ENCODE assay signal across 26 cellular contexts in genomic region chr14:75206190-75206589, GRCh38. TPM values are rescaled to one million over a fixed set of nuclear protein-coding genes. Genes with fewer than 3 reads are reported as not detected.
DNase-seq lines count a peak whose midpoint lies in the region; ATAC-seq and TF ChIP-seq lines count a peak whose summit lies in the region.
"Had no signal": no experiment of that assay in that cellular context is flagged by ENCODE, and none has a peak within 500 bp of the region (broad histone marks: within the 10 kb centered on the region; RNA-seq: fewer than 3 reads in every experiment).

No MANE protein-coding gene starts in this region.

- TF ChIP-seq CTCF in C4-2B (conservative IDR thresholded peaks at IDR 0.05), result no peak
- TF ChIP-seq CTCF in activated CD8-positive, alpha-beta T cell treated with anti-CD3 and anti-CD28 coated beads for 36 hours (IDR thresholded peaks at IDR 0.05), result no peak

- no peaks in the 10 kb centered on the region for H3K36me3 Mint-ChIP-seq in activated CD8-positive, alpha-beta T cell treated with anti-CD3 and anti-CD28 coated beads for 36 hours (ENCODE audit: low read depth)
- H3K36me3 Mint-ChIP-seq: activated CD4-positive, alpha-beta memory T cell treated with anti-CD3 and anti-CD28 coated beads for 36 hours; brain; mesothelial cell of epicardium; naive thymus-derived CD8-positive, alpha-beta T cell had no signal

- CTCF ChIA-PET in activated CD8-positive, alpha-beta T cell treated with anti-CD3 and anti-CD28 coated beads for 36 hours (lab: Charles Lee), result no interaction called here

- peak overlapping the region; percentile 67 for H3K27ac Mint-ChIP-seq in activated CD8-positive, alpha-beta T cell treated with anti-CD3 and anti-CD28 coated beads for 36 hours
- H3K27ac Mint-ChIP-seq: brain, mesothelial cell of epicardium had no signal

- no peak for ATAC-seq in activated CD8-positive, alpha-beta T cell treated with anti-CD3 and anti-CD28 coated beads for 36 hours
- peak; percentile 42 for ATAC-seq in left colon
- ATAC-seq: naive thymus-derived CD8-positive, alpha-beta T cell had no signal

- no peak overlapping the region for H3K27ac ChIP-seq in ACC112 (ENCODE audit: low read depth, low read length)
- H3K27ac ChIP-seq in C4-2B, result peak overlapping the region; percentile 22; the same call in 1 of the 2 replicates
- H3K27ac ChIP-seq: ovary, WERI-Rb-1 had no signal

- H3K27me3 Mint-ChIP-seq in activated CD8-positive, alpha-beta T cell treated with anti-CD3 and anti-CD28 coated beads for 36 hours, result no peaks in the 10 kb centered on the region
- H3K27me3 Mint-ChIP-seq: activated CD4-positive, alpha-beta memory T cell treated with anti-CD3 and anti-CD28 coated beads for 36 hours; naive thymus-derived CD8-positive, alpha-beta T cell had no signal

- no peak for DNase-seq in activated CD8-positive, alpha-beta T cell treated with anti-CD3 and anti-CD28 coated beads for 36 hours
- no peak for DNase-seq in left colon
- no peak for DNase-seq in nucleus accumbens (lab: John Stamatoyannopoulos, UW)
- no peak for DNase-seq in NCI-H2107 (lab: John Stamatoyannopoulos, UW)
- no peak for DNase-seq in NCI-H1105 treated with DMSO at 0.1 percent for 48 hours (lab: John Stamatoyannopoulos, UW)
- DNase-seq: effector CD4-positive, alpha-beta T cell; foreskin melanocyte; left lung; MM.1S; naive thymus-derived CD8-positive, alpha-beta T cell; NCI-H1417 treated with DMSO at 0.1 percent for 48 hours; NCI-H2081 treated with DMSO at 0.1 percent for 48 hours; NCI-H446; ovary; RPMI8226; SK-N-SH; stimulated activated naive CD4-positive, alpha-beta T cell; WERI-Rb-1 had no signal

- POLR2A ChIA-PET in activated CD8-positive, alpha-beta T cell treated with anti-CD3 and anti-CD28 coated beads for 36 hours (lab: Charles Lee), result interaction anchor here (1.1 to 1.5 kb wide), 2 partner anchors 10 to 41 kb away, joined by 3 read pairs; no protein-coding TSS in a partner anchor

- H3K9me3 Mint-ChIP-seq in activated CD8-positive, alpha-beta T cell treated with anti-CD3 and anti-CD28 coated beads for 36 hours, result no peaks in the 10 kb centered on the region
- H3K9me3 Mint-ChIP-seq: activated CD4-positive, alpha-beta memory T cell treated with anti-CD3 and anti-CD28 coated beads for 36 hours; naive thymus-derived CD8-positive, alpha-beta T cell; T-helper 2 cell treated with Interferon-gamma antibody and Interleukin-4, amounts not matched to agents 5 μg/mL and 100 μg/mL, for 36 hours had no signal

- no peaks in the 10 kb centered on the region for H3K36me3 ChIP-seq in ACC112 (ENCODE audit: insufficient read depth, low read length)
- H3K36me3 ChIP-seq: left lung, ovary, spleen, tibial nerve, WERI-Rb-1 had no signal

- intact Hi-C loops in activated CD8-positive, alpha-beta T cell treated with anti-CD3 and anti-CD28 coated beads for 36 hours (cut with micrococcal nuclease), result no loop called here
- intact Hi-C loops in left colon (cut with DNase I, micrococcal nuclease), result no loop called here

- peak overlapping the region; percentile 62 for H2AFZ ChIP-seq in ACC112 (ENCODE audit: low read length, unreplicated experiment)

- H3K79me2 ChIP-seq in ACC112 (ENCODE audit: control insufficient read depth, insufficient read depth, low read length, unreplicated experiment), result no peaks in the 10 kb centered on the region

- peaks cover 20% of the 10 kb centered on the region for H3K4me1 Mint-ChIP-seq in activated CD8-positive, alpha-beta T cell treated with anti-CD3 and anti-CD28 coated beads for 36 hours (ENCODE audit: low read depth)
- H3K4me1 Mint-ChIP-seq: brain had no signal

- no peak overlapping the region for H3K4me3 Mint-ChIP-seq in activated CD8-positive, alpha-beta T cell treated with anti-CD3 and anti-CD28 coated beads for 36 hours
- H3K4me3 Mint-ChIP-seq: activated CD4-positive, alpha-beta memory T cell treated with anti-CD3 and anti-CD28 coated beads for 36 hours; brain; mesothelial cell of epicardium; naive thymus-derived CD8-positive, alpha-beta T cell; T-helper 2 cell treated with Interferon-gamma antibody and Interleukin-4, amounts not matched to agents 5 μg/mL and 100 μg/mL, for 36 hours had no signal

- no peaks in the 10 kb centered on the region for H3K27me3 ChIP-seq in ACC112 (ENCODE audit: insufficient read depth, low read length)
- H3K27me3 ChIP-seq: left lung, ovary, spleen, tibial nerve had no signal

- peaks cover 10% of the 10 kb centered on the region for H3K4me1 ChIP-seq in ACC112 (ENCODE audit: control insufficient read depth, insufficient read depth, low read length, unreplicated experiment)

- no peak overlapping the region for H3K4me3 ChIP-seq in ACC112 (ENCODE audit: low read depth, low read length)
- H3K4me3 ChIP-seq: left lung, ovary, spleen, tibial nerve had no signal

RNA-seq across cellular contexts. Expression of gene TMED10, which starts 29.8 kb away (rescaled TPM):
- total RNA-seq in activated CD8-positive, alpha-beta T cell treated with anti-CD3 and anti-CD28 coated beads for 36 hours, result 100 to 1,000 TPM; 173 to 179 TPM
- total RNA-seq in left colon, result 100 to 1,000 TPM; 333 to 360 TPM
